In genomic region chr15:78481917-78482316, GRCh38 we compare ENCODE assay signal across 1 cellular context.
TF ChIP-seq lines count a peak whose summit lies in the region.

No MANE protein-coding gene starts in this region.

TF ChIP-seq in GM23338, 12 proteins besides CTCF, POLR2A, EP300 and RAD21:
- TF ChIP-seq ETS1 (IDR thresholded peaks at IDR 0.05) (no peak), EZH2 (IDR thresholded peaks at IDR 0.05; ENCODE audit: low read depth, unreplicated experiment) (no peak), NANOG (IDR thresholded peaks at IDR 0.05; ENCODE audit: borderline replicate concordance) (no peak)
